8 cellular contexts compared by ENCODE assay signal in the genomic region with DNA sequence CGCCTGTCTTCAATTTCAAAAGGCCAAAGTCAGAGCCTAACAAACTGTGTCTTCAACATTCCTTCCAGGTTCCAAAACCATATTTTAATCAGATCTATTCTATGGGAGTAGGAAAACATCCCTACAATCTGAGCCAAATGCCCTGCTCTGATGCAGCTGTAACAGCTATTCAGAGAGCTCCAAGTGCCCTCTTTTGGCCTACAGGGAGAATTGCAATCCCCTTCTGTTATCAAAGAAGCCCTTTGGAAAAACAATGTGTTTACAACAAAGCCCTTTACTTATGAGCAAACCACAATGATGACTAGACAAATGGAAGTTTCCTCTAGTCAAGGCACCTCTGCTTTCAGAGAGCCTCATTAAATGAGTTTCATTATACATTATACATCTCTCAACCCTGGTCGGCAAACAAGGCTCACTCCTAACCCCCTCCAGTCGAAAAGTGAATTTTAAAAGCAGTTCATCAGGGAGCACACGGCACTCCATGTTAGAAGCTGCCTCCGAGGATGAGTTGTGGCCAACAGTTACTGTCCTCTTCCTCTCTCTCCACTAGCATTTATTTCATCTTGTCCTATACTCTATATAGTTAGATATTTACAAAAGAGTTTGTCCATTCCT. TPM values are rescaled to one million over a fixed set of nuclear protein-coding genes. Genes with fewer than 3 reads are reported as not detected.
DNase-seq lines count a peak whose midpoint lies in the region; ATAC-seq and TF ChIP-seq lines count a peak whose summit lies in the region.

No MANE protein-coding gene starts in this region.

- H3K36me3 ChIP-seq in SJCRH30, result no peaks in the 10 kb centered on the region

- no peaks in the 10 kb centered on the region for H3K4me1 Mint-ChIP-seq in activated CD4-positive, alpha-beta T cell treated with anti-CD3 and anti-CD28 coated beads for 36 hours
- H3K4me1 Mint-ChIP-seq in osteocyte (ENCODE audit: unreplicated experiment) (peaks cover 6% of the 10 kb centered on the region), Calu3 (ENCODE audit: low read depth, unreplicated experiment) (peaks cover 7% of the 10 kb centered on the region)

- no peak overlapping the region for H3K27ac ChIP-seq in SJCRH30

- ATAC-seq in activated CD4-positive, alpha-beta T cell treated with anti-CD3 and anti-CD28 coated beads for 36 hours, result peak; percentile 39

- intact Hi-C loops in activated CD4-positive, alpha-beta T cell treated with anti-CD3 and anti-CD28 coated beads for 36 hours (cut with DNase I, micrococcal nuclease), result no loop called here
- intact Hi-C loops in Calu3 (cut with micrococcal nuclease; ENCODE audit: unreplicated experiment), result no loop called here

- H3K4me3 Mint-ChIP-seq in activated CD4-positive, alpha-beta T cell treated with anti-CD3 and anti-CD28 coated beads for 36 hours, result no peak overlapping the region
- H3K4me3 Mint-ChIP-seq in osteocyte (ENCODE audit: unreplicated experiment) (no peak overlapping the region), Calu3 (ENCODE audit: low read depth, unreplicated experiment) (no peak overlapping the region)

- no peaks in the 10 kb centered on the region for H3K9me3 Mint-ChIP-seq in activated CD4-positive, alpha-beta T cell treated with anti-CD3 and anti-CD28 coated beads for 36 hours (ENCODE audit: low read depth)
- H3K9me3 Mint-ChIP-seq in osteocyte (ENCODE audit: unreplicated experiment) (no peaks in the 10 kb centered on the region), Calu3 (ENCODE audit: low read depth, unreplicated experiment) (no peaks in the 10 kb centered on the region)

- POLR2A ChIA-PET in activated CD4-positive, alpha-beta T cell treated with anti-CD3 and anti-CD28 coated beads for 36 hours (lab: Charles Lee), result no interaction called here

- no peak overlapping the region for H3K27ac Mint-ChIP-seq in activated CD4-positive, alpha-beta T cell treated with anti-CD3 and anti-CD28 coated beads for 36 hours
- H3K27ac Mint-ChIP-seq in osteocyte (ENCODE audit: unreplicated experiment) (no peak overlapping the region), Calu3 (ENCODE audit: unreplicated experiment) (no peak overlapping the region)

- H3K4me3 ChIP-seq in SJCRH30 (no peak overlapping the region), fibroblast of mammary gland (ENCODE audit: control insufficient read depth, low read depth, low read length) (no peak overlapping the region)

- CTCF ChIA-PET in activated CD4-positive, alpha-beta T cell treated with anti-CD3 and anti-CD28 coated beads for 36 hours (lab: Charles Lee), result interaction anchor here (0.7 to 2.1 kb wide), 3 partner anchors 11 to 1112 kb away, joined by 3 to 13 read pairs (median 5); no protein-coding TSS in a partner anchor
- CTCF ChIA-PET in Calu3 (lab: Charles Lee), result interaction anchor here (0.8 to 1.7 kb wide), 3 partner anchors 11 to 128 kb away, joined by 3 to 5 read pairs (median 3); no protein-coding TSS in a partner anchor

- peak; percentile 4 for DNase-seq in activated CD4-positive, alpha-beta T cell treated with anti-CD3 and anti-CD28 coated beads for 36 hours
- DNase-seq in activated CD4-positive, alpha-beta T cell treated with anti-CD3 and anti-CD28 coated beads for 4 hours, result no peak
- DNase-seq in HuH-7 (ENCODE audit: low spot score) (peak; percentile 5), SJCRH30 (peak; percentile 23 to 60), fibroblast of mammary gland (ENCODE audit: low read depth) (peak; percentile 64), osteocyte (ENCODE audit: extremely low spot score, unreplicated experiment) (no peak), NCI-H2029 (lab: John Stamatoyannopoulos, UW) (no peak), Calu3 (no peak)

- H3K4me1 ChIP-seq in SJCRH30, result no peaks in the 10 kb centered on the region

- no peaks in the 10 kb centered on the region for H3K9me3 ChIP-seq in SJCRH30 (replicated peaks)

- BruUV-seq in Calu3 (replicated peaks; lab: Mats Ljungman, UMichigan), result no TSS peak

- peak; percentile 96 for TF ChIP-seq CTCF in fibroblast of mammary gland (conservative IDR thresholded peaks at IDR 0.05; ENCODE audit: control insufficient read depth, insufficient read depth, low read depth, low read length)
- TF ChIP-seq CTCF in osteocyte (IDR thresholded peaks at IDR 0.05), result peak; percentile 82
- TF ChIP-seq CTCF in Calu3 (IDR thresholded peaks at IDR 0.05; ENCODE audit: unreplicated experiment), result no peak

- H3K27me3 Mint-ChIP-seq in activated CD4-positive, alpha-beta T cell treated with anti-CD3 and anti-CD28 coated beads for 36 hours, result peaks cover 10% of the 10 kb centered on the region
- H3K27me3 Mint-ChIP-seq in osteocyte (ENCODE audit: unreplicated experiment), result peaks cover 47% of the 10 kb centered on the region
- H3K27me3 Mint-ChIP-seq in Calu3 (ENCODE audit: unreplicated experiment), result no peaks in the 10 kb centered on the region

- peaks cover 2% of the 10 kb centered on the region; the same call in 1 of the 2 replicates for H3K27me3 ChIP-seq in SJCRH30

- H3K36me3 Mint-ChIP-seq in activated CD4-positive, alpha-beta T cell treated with anti-CD3 and anti-CD28 coated beads for 36 hours (ENCODE audit: low read depth), result no peaks in the 10 kb centered on the region
- H3K36me3 Mint-ChIP-seq in osteocyte (ENCODE audit: unreplicated experiment) (no peaks in the 10 kb centered on the region), Calu3 (ENCODE audit: insufficient read depth, unreplicated experiment) (no peaks in the 10 kb centered on the region)

RNA-seq across cellular contexts. Expression of a gene that starts 42.6 kb away (rescaled TPM):
- not detected for total RNA-seq in activated CD4-positive, alpha-beta T cell treated with anti-CD3 and anti-CD28 coated beads for 36 hours
- total RNA-seq in SJCRH30 (2014; rRNA removed; shearing (Covaris generic)), result not detected in 2 replicates
- total RNA-seq in osteocyte, result not detected in 2 replicates
- not detected in 2 replicates for total RNA-seq in Calu3 (2022)

Comparison
In these comparisons a context has a peak if more than half of its experiments do, and no peak if none do; other contexts are left out.
1. DNase-seq: peak in activated CD4-positive, alpha-beta T cell treated with anti-CD3 and anti-CD28 coated beads for 36 hours (single experiment), HuH-7 (single experiment), SJCRH30 (2 of 2) and fibroblast of mammary gland (single experiment); none in activated CD4-positive, alpha-beta T cell treated with anti-CD3 and anti-CD28 coated beads for 4 hours (0 of 2), osteocyte (single experiment), NCI-H2029 (single experiment) and Calu3 (single experiment).